ENCODE assay signal across 22 cellular contexts in the genomic region with DNA sequence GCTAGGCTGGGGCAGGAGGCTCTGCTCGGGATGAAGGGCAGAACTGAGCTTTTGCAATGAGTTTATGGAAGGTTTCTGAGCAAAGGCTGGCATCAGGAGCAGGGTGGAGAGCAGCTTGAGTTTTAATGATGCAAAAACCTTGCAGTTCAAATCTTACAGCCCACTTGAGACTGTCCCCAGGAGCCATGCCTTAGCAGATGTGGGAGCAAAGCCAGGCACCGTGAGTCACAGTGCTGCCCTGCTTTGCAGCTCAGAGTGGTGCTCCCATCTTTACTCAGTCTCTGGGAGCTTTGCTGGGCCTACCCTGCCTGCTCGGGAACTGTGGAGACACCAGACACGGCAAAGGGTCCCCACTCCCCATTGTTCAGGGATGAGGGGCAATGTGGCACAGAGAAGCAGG.
DNase-seq lines count a peak whose midpoint lies in the region; ATAC-seq and TF ChIP-seq lines count a peak whose summit lies in the region.
"Had no signal": no experiment of that assay in that cellular context is flagged by ENCODE, and none has a peak within 500 bp of the region (broad histone marks: within the 10 kb centered on the region; RNA-seq: fewer than 3 reads in every experiment).

No MANE protein-coding gene starts in this region.

- no peak overlapping the region for H3K23ac ChIP-seq in neuronal stem cell (ENCODE audit: low read depth, low read length, poor library complexity)

- H3K9me3 ChIP-seq in neuronal stem cell (replicated peaks in 1 of 2; ENCODE audit: control insufficient read depth in 2 of 2, insufficient read depth in 1 of 2, low read depth in 1 of 2, low read length in 2 of 2) (peaks cover 4 to 11% of the 10 kb centered on the region in 2 donors), gastroesophageal sphincter (no peaks in the 10 kb centered on the region)
- H3K9me3 ChIP-seq: Peyer's patch had no signal

- H3K18ac ChIP-seq in neuronal stem cell (ENCODE audit: low read length) = no peak overlapping the region

- no peak overlapping the region for H3K9ac ChIP-seq in neuronal stem cell (ENCODE audit: low read depth, low read length, poor library complexity)

- no peaks in the 10 kb centered on the region for H3K79me1 ChIP-seq in neuronal stem cell (ENCODE audit: low read depth, low read length)

- no peak overlapping the region for H4K91ac ChIP-seq in neuronal stem cell (ENCODE audit: low read depth, low read length, poor library complexity)

- H3K27me3 ChIP-seq in neuronal stem cell (ENCODE audit: control insufficient read depth in 3 of 3, insufficient read depth in 3 of 3, low read depth in 1 of 3, low read length in 3 of 3) (no peaks in the 10 kb centered on the region), gastroesophageal sphincter (no peaks in the 10 kb centered on the region)
- H3K27me3 ChIP-seq: Peyer's patch had no signal

- no peaks in the 10 kb centered on the region for H3K9me3 Mint-ChIP-seq in chondrocyte (ENCODE audit: low read depth)
- H3K9me3 Mint-ChIP-seq in activated CD8-positive, alpha-beta T cell treated with anti-CD3 and anti-CD28 coated beads for 36 hours = no peaks in the 10 kb centered on the region
- H3K9me3 Mint-ChIP-seq in natural killer cell treated with Interleukin-12 subunit alpha and Interleukin-12 subunit beta and Interleukin-15 and Interleukin-18, amount 100 ng/mL, for 72 hours = no peaks in the 10 kb centered on the region
- H3K9me3 Mint-ChIP-seq: CD4-positive, alpha-beta T cell had no signal

- peak overlapping the region; percentile 45 for H3K27ac Mint-ChIP-seq in chondrocyte (ENCODE audit: unreplicated experiment)
- H3K27ac Mint-ChIP-seq in activated CD8-positive, alpha-beta T cell treated with anti-CD3 and anti-CD28 coated beads for 36 hours = no peak overlapping the region
- no peak overlapping the region for H3K27ac Mint-ChIP-seq in natural killer cell treated with Interleukin-12 subunit alpha and Interleukin-12 subunit beta and Interleukin-15 and Interleukin-18, amount 100 ng/mL, for 72 hours
- H3K27ac Mint-ChIP-seq: CD4-positive, alpha-beta T cell; IgD-negative memory B cell had no signal

- no peak overlapping the region for H2BK120ac ChIP-seq in neuronal stem cell (ENCODE audit: low read depth, low read length)

- no peak for ATAC-seq in activated CD8-positive, alpha-beta T cell treated with anti-CD3 and anti-CD28 coated beads for 36 hours
- no peak for ATAC-seq in gastroesophageal sphincter
- no peak for ATAC-seq in natural killer cell treated with Interleukin-12 subunit alpha and Interleukin-12 subunit beta and Interleukin-15 and Interleukin-18, amount 100 ng/mL, for 72 hours

- DNase-seq in GM04504 (ENCODE audit: low read depth) = peak; percentile 11
- DNase-seq in chondrocyte (ENCODE audit: low spot score) = no peak
- DNase-seq in neuronal stem cell (ENCODE audit: low spot score) = no peak
- no peak for DNase-seq in activated CD8-positive, alpha-beta T cell treated with anti-CD3 and anti-CD28 coated beads for 36 hours
- DNase-seq in HT-29 (ENCODE audit: low spot score) = no peak
- no peak for DNase-seq in natural killer cell treated with Interleukin-12 subunit alpha and Interleukin-12 subunit beta and Interleukin-15 and Interleukin-18, amount 100 ng/mL, for 72 hours (ENCODE audit: low spot score)
- DNase-seq: ACHN; CD4-positive, alpha-beta T cell; DND-41; HCEC 1CT; Kasumi-1; MM.1S; NCI-H1092; NCI-H1436 treated with DMSO at 0.1 percent for 48 hours; NCI-H2029 treated with DMSO at 0.1 percent for 48 hours; NCI-H446 treated with DMSO at 0.1 percent for 48 hours; NCI-H69; Peyer's patch; SW 1271 had no signal

- peaks cover 17 to 41% of the 10 kb centered on the region in 2 donors for H3K36me3 ChIP-seq in neuronal stem cell (replicated peaks in 1 of 2; ENCODE audit: control insufficient read depth in 2 of 2, insufficient read depth in 2 of 2, low read length in 2 of 2)
- H3K36me3 ChIP-seq in gastroesophageal sphincter = peaks cover 0 to 85% of the 10 kb centered on the region in 2 donors

- no peak overlapping the region for H3K4me3 Mint-ChIP-seq in chondrocyte (ENCODE audit: unreplicated experiment)
- H3K4me3 Mint-ChIP-seq in activated CD8-positive, alpha-beta T cell treated with anti-CD3 and anti-CD28 coated beads for 36 hours = no peak overlapping the region
- H3K4me3 Mint-ChIP-seq in natural killer cell treated with Interleukin-12 subunit alpha and Interleukin-12 subunit beta and Interleukin-15 and Interleukin-18, amount 100 ng/mL, for 72 hours = no peak overlapping the region
- H3K4me3 Mint-ChIP-seq: CD4-positive, alpha-beta T cell; IgD-negative memory B cell had no signal

- no peak overlapping the region for H2AK5ac ChIP-seq in neuronal stem cell (ENCODE audit: low read depth, low read length)

- H2BK5ac ChIP-seq in neuronal stem cell (ENCODE audit: low read length) = no peak overlapping the region

- TF ChIP-seq EP300 in gastroesophageal sphincter (IDR thresholded peaks at IDR 0.05) = no peak

- no peak overlapping the region for H3K4me2 ChIP-seq in neuronal stem cell (ENCODE audit: insufficient read depth, low read length, poor library complexity, severe bottlenecking)

- no peak for TF ChIP-seq CTCF in chondrocyte (IDR thresholded peaks at IDR 0.05)
- TF ChIP-seq CTCF in activated CD8-positive, alpha-beta T cell treated with anti-CD3 and anti-CD28 coated beads for 36 hours (IDR thresholded peaks at IDR 0.05) = no peak
- no peak for TF ChIP-seq CTCF in gastroesophageal sphincter (IDR thresholded peaks at IDR 0.05)

- peak overlapping the region; percentile 40 for H3K14ac ChIP-seq in neuronal stem cell (ENCODE audit: low read length)

- H3K27ac ChIP-seq in neuronal stem cell (replicated peaks; ENCODE audit: low read length) (no peak overlapping the region), gastroesophageal sphincter (no peak overlapping the region)
- H3K27ac ChIP-seq: HL-60, Peyer's patch had no signal

- H2BK12ac ChIP-seq in neuronal stem cell (ENCODE audit: low read length) = no peak overlapping the region

- no peak overlapping the region for H2BK15ac ChIP-seq in neuronal stem cell (ENCODE audit: low read length)

- H3K27me3 Mint-ChIP-seq in chondrocyte (ENCODE audit: low read depth) = no peaks in the 10 kb centered on the region
- H3K27me3 Mint-ChIP-seq in activated CD8-positive, alpha-beta T cell treated with anti-CD3 and anti-CD28 coated beads for 36 hours = no peaks in the 10 kb centered on the region
- no peaks in the 10 kb centered on the region for H3K27me3 Mint-ChIP-seq in natural killer cell treated with Interleukin-12 subunit alpha and Interleukin-12 subunit beta and Interleukin-15 and Interleukin-18, amount 100 ng/mL, for 72 hours
- H3K27me3 Mint-ChIP-seq: CD4-positive, alpha-beta T cell; IgD-negative memory B cell had no signal

- H3K4me3 ChIP-seq in neuronal stem cell (ENCODE audit: low read length in 2 of 2) (no peak overlapping the region), gastroesophageal sphincter (no peak overlapping the region)
- H3K4me3 ChIP-seq: Peyer's patch had no signal

- no peak for TF ChIP-seq POLR2A in gastroesophageal sphincter (IDR thresholded peaks at IDR 0.05)

- POLR2A ChIA-PET in activated CD8-positive, alpha-beta T cell treated with anti-CD3 and anti-CD28 coated beads for 36 hours (lab: Charles Lee) = no interaction called here

- peaks cover 21% of the 10 kb centered on the region for H3K36me3 Mint-ChIP-seq in chondrocyte (ENCODE audit: low read depth)
- no peaks in the 10 kb centered on the region for H3K36me3 Mint-ChIP-seq in activated CD8-positive, alpha-beta T cell treated with anti-CD3 and anti-CD28 coated beads for 36 hours (ENCODE audit: low read depth)
- H3K36me3 Mint-ChIP-seq in natural killer cell treated with Interleukin-12 subunit alpha and Interleukin-12 subunit beta and Interleukin-15 and Interleukin-18, amount 100 ng/mL, for 72 hours = no peaks in the 10 kb centered on the region
- H3K36me3 Mint-ChIP-seq: IgD-negative memory B cell had no signal

- H3K4me1 ChIP-seq in neuronal stem cell (ENCODE audit: control insufficient read depth in 2 of 2, insufficient read depth in 1 of 2, low read depth in 1 of 2, low read length in 2 of 2) (peaks cover 0 to 5% of the 10 kb centered on the region in 2 donors), gastroesophageal sphincter (no peaks in the 10 kb centered on the region)
- H3K4me1 ChIP-seq: Peyer's patch had no signal

- CTCF ChIA-PET in activated CD8-positive, alpha-beta T cell treated with anti-CD3 and anti-CD28 coated beads for 36 hours (lab: Charles Lee) = no interaction called here

- H4K8ac ChIP-seq in neuronal stem cell (ENCODE audit: low read depth, low read length) = no peak overlapping the region

- peaks cover 6% of the 10 kb centered on the region for H3K4me1 Mint-ChIP-seq in chondrocyte (ENCODE audit: low read depth)
- no peaks in the 10 kb centered on the region for H3K4me1 Mint-ChIP-seq in activated CD8-positive, alpha-beta T cell treated with anti-CD3 and anti-CD28 coated beads for 36 hours (ENCODE audit: low read depth)
- H3K4me1 Mint-ChIP-seq in natural killer cell treated with Interleukin-12 subunit alpha and Interleukin-12 subunit beta and Interleukin-15 and Interleukin-18, amount 100 ng/mL, for 72 hours (ENCODE audit: low read depth in 2 of 2) = no peaks in the 10 kb centered on the region
- H3K4me1 Mint-ChIP-seq: IgD-negative memory B cell had no signal

- H2AFZ ChIP-seq in neuronal stem cell (ENCODE audit: low read length) = no peak overlapping the region

- intact Hi-C loops in activated CD8-positive, alpha-beta T cell treated with anti-CD3 and anti-CD28 coated beads for 36 hours (cut with micrococcal nuclease) = no loop called here

- WGBS in neuronal stem cell (ENCODE audit: extremely low coverage in 2 of 2, insufficient read length in 2 of 2, insufficient replicate concordance in 1 of 2), 2 donors = no CpG with 5 or more reads among the region's 4 CpGs
- 93 to 100% methylated on average over 1 of the region's 4 CpGs for WGBS in gastroesophageal sphincter (ENCODE audit: low coverage in 1 of 2), 2 donors

- no peak overlapping the region for H3K4ac ChIP-seq in neuronal stem cell (ENCODE audit: low read length)
